In the genomic region with DNA sequence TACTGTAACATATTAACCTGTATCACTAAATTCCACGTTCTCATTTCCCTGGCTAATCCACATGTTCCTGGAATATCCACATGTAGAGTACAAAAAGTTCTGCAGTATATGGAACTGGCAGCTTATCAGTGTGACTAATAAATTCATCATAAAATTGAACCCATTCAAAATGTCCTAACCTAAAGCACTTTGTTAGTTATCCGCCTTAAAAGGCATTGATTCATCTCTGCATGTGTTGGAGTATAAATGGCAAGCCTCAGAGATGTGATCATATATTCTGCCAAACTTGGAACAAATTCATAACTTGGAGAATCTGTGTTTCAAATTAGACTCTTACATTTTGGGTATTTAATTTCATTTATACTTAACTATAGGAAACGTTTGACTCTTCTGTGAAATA, we compare ENCODE assay signal across 11 cellular contexts.
"Had no signal": no experiment of that assay in that cellular context is flagged by ENCODE, and none has a peak within 500 bp of the region (broad histone marks: within the 10 kb centered on the region; RNA-seq: fewer than 3 reads in every experiment).

No MANE protein-coding gene starts in this region.

- FAIRE-seq: frontal cortex, urothelium cell line had no signal

- DNase-seq: activated CD4-positive, alpha-beta T cell treated with anti-CD3 and anti-CD28 coated beads, Interleukin-2, amount 10 ng/mL, durations not matched to agents 24 days and 14 days; activated naive CD4-positive, alpha-beta T cell treated with anti-CD3 and anti-CD28 coated beads for 36 hours; kidney glomerular epithelial cell; retina; T-helper 17 cell; thyroid gland had no signal

- H2AFZ ChIP-seq: neural progenitor cell had no signal

- H3K27me3 ChIP-seq: neural progenitor cell, thyroid gland had no signal

- H3K4me3 ChIP-seq: neural progenitor cell, smooth muscle cell, thyroid gland had no signal

- H3K9ac ChIP-seq: neural progenitor cell had no signal

- H3K36me3 ChIP-seq: neural progenitor cell, thyroid gland had no signal

- H3K4me2 ChIP-seq: neural progenitor cell, smooth muscle cell had no signal

- H3K9me3 ChIP-seq: thyroid gland had no signal

- ATAC-seq: T-helper 17 cell, WTC11 had no signal

- H3K4me1 ChIP-seq: neural progenitor cell, thyroid gland had no signal

- H3K27ac ChIP-seq: neural progenitor cell, thyroid gland had no signal
